Comparison of ENCODE assay signal across 16 cellular contexts in the genomic region with DNA sequence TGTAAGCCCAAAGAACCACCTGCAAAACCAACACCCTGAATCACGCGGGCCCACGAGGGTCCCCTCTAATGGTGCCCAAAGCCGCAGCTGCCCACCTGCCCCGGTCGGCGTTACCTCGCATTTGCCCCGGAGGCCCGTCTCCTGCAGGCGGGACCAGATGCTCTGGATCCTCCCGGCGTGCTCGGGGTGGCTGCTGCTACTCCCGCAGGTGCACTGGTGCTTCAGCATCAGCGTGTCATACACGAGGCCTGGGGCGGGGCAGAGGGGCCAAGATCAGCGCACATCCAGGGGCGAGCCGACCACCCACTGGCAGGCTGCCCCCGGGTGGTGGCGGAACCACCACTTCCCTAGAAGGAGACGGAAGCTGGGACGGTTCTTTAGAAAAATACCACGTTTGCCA.
"Had no signal": no experiment of that assay in that cellular context is flagged by ENCODE, and none has a peak within 500 bp of the region (broad histone marks: within the 10 kb centered on the region; RNA-seq: fewer than 3 reads in every experiment).

No MANE protein-coding gene starts in this region.

- H3K4me1 ChIP-seq: colonic mucosa, foreskin keratinocyte, lower lobe of right lung had no signal

- H3K27me3 ChIP-seq: colonic mucosa, esophagus muscularis mucosa, foreskin keratinocyte, gastroesophageal sphincter, heart left ventricle, hepatocyte, left lung had no signal

- H2AFZ ChIP-seq: hepatocyte had no signal

- H3K4me3 ChIP-seq: colonic mucosa, esophagus muscularis mucosa, gastroesophageal sphincter, heart left ventricle, hepatocyte, left lung, lower lobe of right lung, mucosa of descending colon had no signal

- DNase-seq: colonic mucosa; cortex of kidney; effector CD4-positive, alpha-beta T cell; effector memory CD4-positive, alpha-beta T cell; foreskin keratinocyte; heart left ventricle; hypothalamus; left cardiac atrium; left lung; left ventricle myocardium superior; lower lobe of right lung; mesenchymal stem cell; mucosa of descending colon had no signal

- H3K27ac ChIP-seq: colonic mucosa, foreskin keratinocyte, hepatocyte, left lung, lower lobe of right lung had no signal

- ATAC-seq: foreskin keratinocyte, gastroesophageal sphincter, heart left ventricle, left cardiac atrium, left lung, left ventricle myocardium superior, lower lobe of right lung, mucosa of descending colon had no signal

- H3K4me2 ChIP-seq: hepatocyte had no signal

- H3K9me3 ChIP-seq: colonic mucosa, esophagus muscularis mucosa, gastroesophageal sphincter, heart left ventricle, left lung, lower lobe of right lung, mucosa of descending colon had no signal
